8 cellular contexts compared by ENCODE assay signal in genomic region chr9:126326228-126327015, GRCh38. TPM values are rescaled to one million over a fixed set of nuclear protein-coding genes. Genes with fewer than 3 reads are reported as not detected.
DNase-seq lines count a peak whose midpoint lies in the region; ATAC-seq and TF ChIP-seq lines count a peak whose summit lies in the region.

TSS of gene MVB12B (plus strand) at chr9:126326829. CDS start at chr9:126326930, 101 bp downstream.

- peaks cover 6% of the 10 kb centered on the region for H3K9me3 Mint-ChIP-seq in stimulated activated naive CD8-positive, alpha-beta T cell treated with anti-CD3 and anti-CD28 coated beads, Interleukin-15, Interleukin-2, amounts not matched to agents 100 ng/mL and 50 ng/mL, for 24 hours

- H3K4me3 ChIP-seq in Loucy (ENCODE audit: low read length, poor library complexity, severe bottlenecking) (peak within 1 kb of the TSS; percentile 76), epithelial cell of esophagus (ENCODE audit: low read length) (peak within 1 kb of the TSS; percentile 35), mucosa of stomach (ENCODE audit: low read length) (peak within 1 kb of the TSS; percentile 36)

- peaks cover 8% of the 10 kb centered on the region for H4K20me1 ChIP-seq in Loucy (ENCODE audit: insufficient read depth, low read length, poor library complexity, severe bottlenecking)

- peak within 1 kb of the TSS; percentile 82 for H3K4me2 ChIP-seq in Loucy (ENCODE audit: low read depth, low read length, poor library complexity, severe bottlenecking)

- H3K27ac Mint-ChIP-seq in stimulated activated naive CD8-positive, alpha-beta T cell treated with anti-CD3 and anti-CD28 coated beads, Interleukin-15, Interleukin-2, amounts not matched to agents 100 ng/mL and 50 ng/mL, for 24 hours: peak within 1 kb of the TSS; percentile 63

- peaks cover 11% of the 10 kb centered on the region; the same call in 1 of the 2 replicates for H3K9me3 ChIP-seq in Loucy (ENCODE audit: insufficient read depth, low read depth, low read length)
- H3K9me3 ChIP-seq in mucosa of stomach (ENCODE audit: control insufficient read depth, low read length): no peaks in the 10 kb centered on the region

- no peaks in the 10 kb centered on the region for H3F3A ChIP-seq in Loucy (ENCODE audit: low read depth)

- no peaks in the 10 kb centered on the region for H3K9me2 ChIP-seq in Loucy (replicated peaks; ENCODE audit: low read depth, low read length)

- H3K79me2 ChIP-seq in Loucy (ENCODE audit: insufficient read depth, low read length): peaks cover 48% of the 10 kb centered on the region

- in situ Hi-C loops in Caki2 (cut with HindIII; ENCODE audit: low pct_unique_long_range_greater_than_20kb, low sequenced_read_pairs): no loop called here

- H3K4me3 Mint-ChIP-seq in stimulated activated naive CD8-positive, alpha-beta T cell treated with anti-CD3 and anti-CD28 coated beads, Interleukin-15, Interleukin-2, amounts not matched to agents 100 ng/mL and 50 ng/mL, for 24 hours: peak within 1 kb of the TSS; percentile 79

- peaks cover 42% of the 10 kb centered on the region for H3K4me1 ChIP-seq in Loucy (ENCODE audit: insufficient read depth, low read length, poor library complexity, severe bottlenecking)
- H3K4me1 ChIP-seq in mucosa of stomach (ENCODE audit: control insufficient read depth, insufficient read depth, low read length): no peaks in the 10 kb centered on the region

- ATAC-seq in GM21529 (IDR thresholded peaks at IDR 0.05; ENCODE audit: unreplicated experiment): no peak

- H3K9ac ChIP-seq in Loucy (ENCODE audit: low read depth, low read length, poor library complexity, severe bottlenecking): peak within 1 kb of the TSS; percentile 82
- H3K9ac ChIP-seq in mucosa of stomach (ENCODE audit: low read length): peak within 1 kb of the TSS; percentile 70

- H3K4me1 Mint-ChIP-seq in stimulated activated naive CD8-positive, alpha-beta T cell treated with anti-CD3 and anti-CD28 coated beads, Interleukin-15, Interleukin-2, amounts not matched to agents 100 ng/mL and 50 ng/mL, for 24 hours (ENCODE audit: low read depth): peaks cover 40% of the 10 kb centered on the region

- H3K27me3 Mint-ChIP-seq in stimulated activated naive CD8-positive, alpha-beta T cell treated with anti-CD3 and anti-CD28 coated beads, Interleukin-15, Interleukin-2, amounts not matched to agents 100 ng/mL and 50 ng/mL, for 24 hours: peaks cover 4% of the 10 kb centered on the region

- H2AFZ ChIP-seq in Loucy (ENCODE audit: low read length): peak within 1 kb of the TSS; percentile 71

- H3K27me3 ChIP-seq in Loucy (ENCODE audit: insufficient read depth, low read length, poor library complexity, severe bottlenecking): no peaks in the 10 kb centered on the region
- H3K27me3 ChIP-seq in mucosa of stomach (ENCODE audit: control insufficient read depth, insufficient read depth, low read length): peaks cover 4% of the 10 kb centered on the region

- no peaks in the 10 kb centered on the region for H3K36me3 Mint-ChIP-seq in stimulated activated naive CD8-positive, alpha-beta T cell treated with anti-CD3 and anti-CD28 coated beads, Interleukin-15, Interleukin-2, amounts not matched to agents 100 ng/mL and 50 ng/mL, for 24 hours (ENCODE audit: low read depth)

- H3K36me3 ChIP-seq in Loucy (ENCODE audit: insufficient read depth, low read length) (no peaks in the 10 kb centered on the region; the same call in 1 of the 2 replicates), mucosa of stomach (ENCODE audit: control insufficient read depth, insufficient read depth, low read length) (no peaks in the 10 kb centered on the region)

- TF ChIP-seq CTCF in Loucy (conservative IDR thresholded peaks at IDR 0.05; ENCODE audit: low read length) (no peak), epithelial cell of esophagus (IDR thresholded peaks at IDR 0.05; ENCODE audit: insufficient read depth, low read depth, low read length, missing control alignments) (no peak)

- DNase-seq in Caki2 (ENCODE audit: low read depth) (peak; percentile 31), activated T-cell treated with anti-CD3 and anti-CD28 coated beads for 1 hour (ENCODE audit: low read depth) (peak; percentile 30), epithelial cell of esophagus (ENCODE audit: low read depth) (peak; percentile 47), NCI-H446 (lab: John Stamatoyannopoulos, UW) (no peak)

RNA-seq across cellular contexts. Expression of gene MVB12B, which starts in this region (rescaled TPM):
- total RNA-seq in Caki2 (2014; rRNA removed; shearing (Covaris generic); ENCODE audit: low replicate concordance): 3.6 and 6.7 TPM in 2 replicates

Comparison
In these comparisons a context has a peak if more than half of its experiments do, and no peak if none do; other contexts are left out.
1. DNase-seq: peak in Caki2 (single experiment), activated T-cell treated with anti-CD3 and anti-CD28 coated beads for 1 hour (single experiment) and epithelial cell of esophagus (single experiment); none in NCI-H446 (0 of 2).
2. Peak in every context shown above with its lines, with median percentiles within 50 percentile points of each other: H3K4me3 ChIP-seq.